ENCODE assay signal across 13 cellular contexts in genomic region chr1:147223740-147224615, GRCh38. TPM values are rescaled to one million over a fixed set of nuclear protein-coding genes. Genes with fewer than 3 reads are reported as not detected.
DNase-seq lines count a peak whose midpoint lies in the region; ATAC-seq and TF ChIP-seq lines count a peak whose summit lies in the region.
"Had no signal": no experiment of that assay in that cellular context is flagged by ENCODE, and none has a peak within 500 bp of the region (broad histone marks: within the 10 kb centered on the region; RNA-seq: fewer than 3 reads in every experiment).

No MANE protein-coding gene starts in this region.

- peak overlapping the region; percentile 95 for H3K4me2 ChIP-seq in Loucy (ENCODE audit: low read depth, low read length, poor library complexity, severe bottlenecking)

- H2AFZ ChIP-seq in Loucy (ENCODE audit: low read length) = peak overlapping the region; percentile 93

- H3K27ac Mint-ChIP-seq in Calu3 (ENCODE audit: unreplicated experiment) = no peak overlapping the region
- H3K27ac Mint-ChIP-seq in neural crest cell (ENCODE audit: unreplicated experiment) = no peak overlapping the region
- H3K27ac Mint-ChIP-seq: activated CD4-positive, alpha-beta T cell treated with anti-CD3 and anti-CD28 coated beads, Interleukin-2, amount 10 ng/mL, durations not matched to agents 24 days and 14 days had no signal

- H3K27ac ChIP-seq in tibial nerve = no peak overlapping the region

- no peaks in the 10 kb centered on the region for H3K27me3 ChIP-seq in Loucy (ENCODE audit: insufficient read depth, low read length, poor library complexity, severe bottlenecking)
- no peaks in the 10 kb centered on the region for H3K27me3 ChIP-seq in tibial nerve

- no peak for DNase-seq in Calu3
- no peak for DNase-seq in epithelial cell of proximal tubule (ENCODE audit: low read depth)
- no peak for DNase-seq in neural crest cell (ENCODE audit: low read depth, low spot score)
- DNase-seq in A172 (ENCODE audit: low spot score) = no peak
- no peak for DNase-seq in tibial nerve (ENCODE audit: low spot score in 2 of 2)
- DNase-seq: activated CD4-positive, alpha-beta T cell treated with anti-CD3 and anti-CD28 coated beads, Interleukin-2, amount 10 ng/mL, durations not matched to agents 24 days and 14 days; head of caudate nucleus; NCI-H2107; right cardiac atrium; T-helper 17 cell had no signal

- no peaks in the 10 kb centered on the region for H3K9me2 ChIP-seq in Loucy (replicated peaks; ENCODE audit: low read depth, low read length)

- peak overlapping the region; percentile 72 for H3K9ac ChIP-seq in Loucy (ENCODE audit: low read depth, low read length, poor library complexity, severe bottlenecking)

- peaks cover 23% of the 10 kb centered on the region for H3K4me1 ChIP-seq in Loucy (ENCODE audit: insufficient read depth, low read length, poor library complexity, severe bottlenecking)
- peaks cover 0 to 13% (median 0%) of the 10 kb centered on the region in 4 donors for H3K4me1 ChIP-seq in tibial nerve

- H3K79me2 ChIP-seq in Loucy (ENCODE audit: insufficient read depth, low read length) = no peaks in the 10 kb centered on the region

- H3F3A ChIP-seq in Loucy (ENCODE audit: low read depth) = no peaks in the 10 kb centered on the region

- H3K4me1 Mint-ChIP-seq in Calu3 (ENCODE audit: low read depth, unreplicated experiment) (peaks cover 22% of the 10 kb centered on the region), neural crest cell (peaks cover 20% of the 10 kb centered on the region)
- H3K4me1 Mint-ChIP-seq: activated T-helper 17 cell treated with anti-CD3 and anti-CD28 coated beads, Interleukin-2, amount 50 U/mL, for 72 hours had no signal

- intact Hi-C loops in Calu3 (cut with micrococcal nuclease; ENCODE audit: unreplicated experiment) = loop anchor here (2.0 kb wide), 2 partner anchors 15 to 51 kb away; partner anchors contain the start of gene PRKAB2

- CTCF ChIA-PET in Calu3 (lab: Charles Lee) = no interaction called here

- H3K36me3 Mint-ChIP-seq in Calu3 (ENCODE audit: insufficient read depth, unreplicated experiment) = peaks cover 13% of the 10 kb centered on the region
- H3K36me3 Mint-ChIP-seq in neural crest cell (ENCODE audit: low read depth) = no peaks in the 10 kb centered on the region

- no TSS peak for BruUV-seq in Calu3 (replicated peaks; lab: Mats Ljungman, UMichigan)

- H3K9me3 ChIP-seq in Loucy (ENCODE audit: insufficient read depth, low read depth, low read length) = no peaks in the 10 kb centered on the region
- H3K9me3 ChIP-seq in tibial nerve = no peaks in the 10 kb centered on the region

- no peak for ATAC-seq in GM19023 (IDR thresholded peaks at IDR 0.05; ENCODE audit: unreplicated experiment)

- WGBS in tibial nerve, 2 donors = 61 to 65% methylated on average over 14 of the region's 14 CpGs

- no peak for TF ChIP-seq POLR2A in tibial nerve (IDR thresholded peaks at IDR 0.05)

- H3K4me3 ChIP-seq in Loucy (ENCODE audit: low read length, poor library complexity, severe bottlenecking) = peak overlapping the region; percentile 75
- peak overlapping the region; percentile 71 for H3K4me3 ChIP-seq in epithelial cell of proximal tubule (ENCODE audit: low read depth, low read length)
- no peak overlapping the region for H3K4me3 ChIP-seq in tibial nerve

- H4K20me1 ChIP-seq in Loucy (ENCODE audit: insufficient read depth, low read length, poor library complexity, severe bottlenecking) = no peaks in the 10 kb centered on the region

- peaks cover 14% of the 10 kb centered on the region for H3K27me3 Mint-ChIP-seq in Calu3 (ENCODE audit: unreplicated experiment)
- peaks cover 32% of the 10 kb centered on the region for H3K27me3 Mint-ChIP-seq in neural crest cell (ENCODE audit: low read depth)
- H3K27me3 Mint-ChIP-seq: activated T-helper 17 cell treated with anti-CD3 and anti-CD28 coated beads, Interleukin-2, amount 50 U/mL, for 72 hours; T-helper 17 cell had no signal

- no peak for TF ChIP-seq EP300 in tibial nerve (IDR thresholded peaks at IDR 0.05)

- TF ChIP-seq CTCF in Calu3 (IDR thresholded peaks at IDR 0.05; ENCODE audit: unreplicated experiment) = no peak
- no peak for TF ChIP-seq CTCF in Loucy (conservative IDR thresholded peaks at IDR 0.05; ENCODE audit: low read length)
- TF ChIP-seq CTCF in epithelial cell of proximal tubule (conservative IDR thresholded peaks at IDR 0.05; ENCODE audit: low read depth, low read length) = no peak
- no peak for TF ChIP-seq CTCF in neural crest cell (conservative IDR thresholded peaks at IDR 0.05)
- no peak for TF ChIP-seq CTCF in tibial nerve (IDR thresholded peaks at IDR 0.05)

- H3K36me3 ChIP-seq in Loucy (ENCODE audit: insufficient read depth, low read length) = no peaks in the 10 kb centered on the region
- H3K36me3 ChIP-seq in tibial nerve = no peaks in the 10 kb centered on the region

- H3K9me3 Mint-ChIP-seq in Calu3 (ENCODE audit: low read depth, unreplicated experiment) = no peaks in the 10 kb centered on the region
- H3K9me3 Mint-ChIP-seq in neural crest cell = no peaks in the 10 kb centered on the region
- H3K9me3 Mint-ChIP-seq: activated CD4-positive, alpha-beta T cell treated with anti-CD3 and anti-CD28 coated beads, Interleukin-2, amount 10 ng/mL, durations not matched to agents 24 days and 14 days; activated T-helper 17 cell treated with anti-CD3 and anti-CD28 coated beads, Interleukin-2, amount 50 U/mL, for 72 hours had no signal

- peak overlapping the region; percentile 91 for H3K4me3 Mint-ChIP-seq in Calu3 (ENCODE audit: low read depth, unreplicated experiment)
- H3K4me3 Mint-ChIP-seq in neural crest cell = peak overlapping the region; percentile 62

RNA-seq across cellular contexts. Expression of gene FMO5, which starts 1.2 kb away (rescaled TPM):
- total RNA-seq in Calu3 (2022) = 0.61 and 1.0 TPM in 2 replicates
- total RNA-seq in epithelial cell of proximal tubule = 0.29 and 1.0 TPM in 2 replicates
- 0.36 and 0.47 TPM in 2 replicates for total RNA-seq in neural crest cell
- 0.48 TPM in 1 of 2 replicates, not detected in the other for total RNA-seq in A172 (2014; rRNA removed; shearing (Covaris generic))
- total RNA-seq in tibial nerve = 1 to 10 TPM; 2.6 to 6.3 (median 3.0) TPM

RNA-seq across cellular contexts. Expression of gene CHD1L, which starts 18.5 kb away (rescaled TPM):
- total RNA-seq in Calu3 (2022) (32.6 and 34.2 TPM in 2 replicates), epithelial cell of proximal tubule (28.0 and 34.7 TPM in 2 replicates), neural crest cell (84.6 and 85.5 TPM in 2 replicates), tibial nerve (10 to 100 TPM; 10.2 to 23.7 (median 19.2) TPM)
- total RNA-seq in A172 (2014; rRNA removed; shearing (Covaris generic)) = 41.1 and 41.4 TPM in 2 replicates

RNA-seq across cellular contexts. Expression of gene PRKAB2, which starts 51.7 kb away (rescaled TPM):
- 9.8 and 12.6 TPM in 2 replicates for total RNA-seq in Calu3 (2022)
- total RNA-seq in epithelial cell of proximal tubule = 8.0 and 8.1 TPM in 2 replicates
- total RNA-seq in neural crest cell = 19.4 and 19.7 TPM in 2 replicates
- 6.4 and 7.0 TPM in 2 replicates for total RNA-seq in A172 (2014; rRNA removed; shearing (Covaris generic))
- total RNA-seq in tibial nerve = 10 to 100 TPM; 12.6 to 23.4 (median 15.1) TPM

Comparison
In these comparisons a context has a peak if more than half of its experiments do, and no peak if none do; other contexts are left out.
1. H3K4me3 ChIP-seq: peak in Loucy (single experiment) and epithelial cell of proximal tubule (single experiment); none in tibial nerve (0 of 4).